ENCODE assay signal across 18 cellular contexts in genomic region chr10:114914545-114914944, GRCh38.
"Had no signal": no experiment of that assay in that cellular context is flagged by ENCODE, and none has a peak within 500 bp of the region (broad histone marks: within the 10 kb centered on the region; RNA-seq: fewer than 3 reads in every experiment).

No MANE protein-coding gene starts in this region.

- H3K36me3 Mint-ChIP-seq: naive thymus-derived CD4-positive, alpha-beta T cell; T-cell had no signal

- H3K36me3 ChIP-seq: esophagus squamous epithelium, left lung, suprapubic skin had no signal

- H3K27me3 ChIP-seq: esophagus squamous epithelium, left lung, suprapubic skin had no signal

- H3K27ac ChIP-seq: esophagus squamous epithelium, left lung, suprapubic skin had no signal

- ATAC-seq: left lung; naive thymus-derived CD4-positive, alpha-beta T cell; T-cell had no signal

- DNase-seq: activated CD4-positive, alpha-beta T cell treated with anti-CD3 and anti-CD28 coated beads for 48 hours; activated naive CD4-positive, alpha-beta T cell treated with Interleukin-2 at 50 U/mL for 16 hours; aorta; cortex of kidney; effector CD4-positive, alpha-beta T cell; esophagus squamous epithelium; hypothalamus; kidney; left lung; mammary epithelial cell; naive thymus-derived CD4-positive, alpha-beta T cell; posterior cingulate gyrus; SK-N-SH; stimulated activated CD4-positive, alpha-beta T cell treated with anti-CD3 and anti-CD28 coated beads, Interleukin-2, amount 100 ng/mL, for 48 hours; stimulated activated naive CD4-positive, alpha-beta T cell; T-cell; trophoblast cell had no signal

- H3K27ac Mint-ChIP-seq: T-cell had no signal

- H3K4me3 Mint-ChIP-seq: T-cell had no signal

- H3K4me3 ChIP-seq: esophagus squamous epithelium, left lung, suprapubic skin had no signal

- H3K9me3 Mint-ChIP-seq: T-cell had no signal

- H3K4me1 ChIP-seq: esophagus squamous epithelium, left lung, suprapubic skin had no signal

- H3K9me3 ChIP-seq: esophagus squamous epithelium, left lung, SK-N-SH, suprapubic skin had no signal
